18 cellular contexts compared by ENCODE assay signal in the genomic region with DNA sequence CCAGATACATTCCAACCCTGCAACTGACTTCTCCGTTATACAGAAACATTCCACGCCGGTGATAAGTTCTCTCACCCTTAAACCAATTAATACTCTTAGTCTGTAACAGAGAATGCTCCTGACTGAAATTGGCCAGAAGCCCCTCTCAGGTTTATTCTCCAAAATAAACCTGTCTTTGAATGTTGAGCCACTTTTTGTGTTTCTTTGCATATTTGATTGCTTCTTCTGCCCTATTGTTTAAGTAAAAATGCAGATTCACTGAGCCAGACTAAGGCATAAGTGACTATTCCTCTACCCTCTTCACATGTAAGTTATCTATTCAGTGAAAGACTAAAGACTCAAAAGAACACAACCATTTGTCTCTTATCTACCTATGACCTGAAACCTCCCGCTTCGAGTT. TPM values are rescaled to one million over a fixed set of nuclear protein-coding genes. Genes with fewer than 3 reads are reported as not detected.
A peak's percentile ranks its signal among the peaks of the same experiment; 100 is the strongest.
DNase-seq lines count a peak whose midpoint lies in the region; ATAC-seq and TF ChIP-seq lines count a peak whose summit lies in the region.
"Had no signal": no experiment of that assay in that cellular context is flagged by ENCODE, and none has a peak within 500 bp of the region (broad histone marks: within the 10 kb centered on the region; RNA-seq: fewer than 3 reads in every experiment).

No MANE protein-coding gene starts in this region.

- no peak for TF ChIP-seq CTCF in HEK293 (tag by site-specific recombination; IDR thresholded peaks at IDR 0.05)
- no peak for TF ChIP-seq CTCF in WTC11 (IDR thresholded peaks at IDR 0.05)

- no CpG with 5 or more reads among the region's 5 CpGs for WGBS in mesendoderm (ENCODE audit: extremely low coverage, insufficient coverage, low lambda C conversion rate)

- no peak overlapping the region for H2AK5ac ChIP-seq in mesendoderm (ENCODE audit: low read length)

- no peaks in the 10 kb centered on the region for H3K9me3 ChIP-seq in HEK293 (ENCODE audit: control insufficient read depth, insufficient read depth, low read depth, low read length)
- H3K9me3 ChIP-seq: BE2C had no signal

- H3K27ac ChIP-seq in HEK293 (ENCODE audit: extremely low read depth, low read depth, low read length), result no peak overlapping the region
- H3K27ac ChIP-seq in mesendoderm (ENCODE audit: low read depth, low read length), result no peak overlapping the region
- H3K27ac ChIP-seq: BLaER1 had no signal

- H3K79me2 ChIP-seq in mesendoderm (ENCODE audit: control insufficient read depth, insufficient read depth, low read length), result no peaks in the 10 kb centered on the region

- no peak overlapping the region for H3K18ac ChIP-seq in mesendoderm (ENCODE audit: low read length)

- H3K27me3 ChIP-seq in mesendoderm (ENCODE audit: insufficient read depth, low read length, poor library complexity), result peaks cover 13% of the 10 kb centered on the region
- H3K27me3 ChIP-seq: BLaER1 had no signal

- POLR2A ChIA-PET in HEK293 (lab: Yijun Ruan, JAX), result no interaction called here
- POLR2A ChIA-PET in WTC11 (lab: Charles Lee), result no interaction called here

- H3K23ac ChIP-seq in mesendoderm (ENCODE audit: low read length), result no peak overlapping the region

- CTCF ChIA-PET in HEK293 (lab: Yijun Ruan, JAX) (no interaction called here), WTC11 (lab: Charles Lee) (no interaction called here)

- no peak overlapping the region for H3K56ac ChIP-seq in mesendoderm (ENCODE audit: low read length)

- H3K79me1 ChIP-seq in mesendoderm (ENCODE audit: low read length), result no peaks in the 10 kb centered on the region

- no peak overlapping the region for H3K27ac Mint-ChIP-seq in WTC11
- H3K27ac Mint-ChIP-seq: CD14-positive monocyte; CD4-positive, alpha-beta memory T cell; CD4-positive, CD25-positive, alpha-beta regulatory T cell; CD8-positive, alpha-beta memory T cell had no signal

- H4K5ac ChIP-seq in mesendoderm (ENCODE audit: low read length), result no peak overlapping the region

- H3K4me3 ChIP-seq in HEK293 (ENCODE audit: low read depth, low read length) (no peak overlapping the region), mesendoderm (ENCODE audit: low read length) (no peak overlapping the region)
- H3K4me3 ChIP-seq: BLaER1 had no signal

- H2BK120ac ChIP-seq in mesendoderm (ENCODE audit: low read depth, low read length), result no peak overlapping the region

- H3K9ac ChIP-seq in mesendoderm (ENCODE audit: low read length), result no peak overlapping the region
- H3K9ac ChIP-seq: BLaER1 had no signal

- no peak overlapping the region for H3K4me2 ChIP-seq in mesendoderm (ENCODE audit: low read length)
- H3K4me2 ChIP-seq: BLaER1 had no signal

- peaks cover 31% of the 10 kb centered on the region for H3K27me3 Mint-ChIP-seq in WTC11 (ENCODE audit: low read depth)

- H3K36me3 ChIP-seq in HEK293 (ENCODE audit: control insufficient read depth in 2 of 2, insufficient read depth in 1 of 2, low read length in 2 of 2) (no peaks in the 10 kb centered on the region), mesendoderm (ENCODE audit: control insufficient read depth, insufficient read depth, low read length) (no peaks in the 10 kb centered on the region)
- H3K36me3 ChIP-seq: BE2C, BLaER1 had no signal

- H3K4me1 ChIP-seq in HEK293 (ENCODE audit: control insufficient read depth, insufficient read depth, low read length) (no peaks in the 10 kb centered on the region), mesendoderm (ENCODE audit: control insufficient read depth, low read depth, low read length) (peaks cover 2% of the 10 kb centered on the region)
- H3K4me1 ChIP-seq: BE2C, BLaER1 had no signal

- H4K8ac ChIP-seq in mesendoderm (ENCODE audit: low read depth, low read length), result no peak overlapping the region

- ATAC-seq in WTC11 (no peak), GM18519 (IDR thresholded peaks at IDR 0.05; ENCODE audit: low FRiP score, unreplicated experiment) (no peak)

- no peak overlapping the region for H2BK15ac ChIP-seq in mesendoderm (replicated peaks; ENCODE audit: low read depth)

- peaks cover 14% of the 10 kb centered on the region for H3K36me3 Mint-ChIP-seq in WTC11
- H3K36me3 Mint-ChIP-seq: CD4-positive, alpha-beta memory T cell; CD4-positive, CD25-positive, alpha-beta regulatory T cell; CD8-positive, alpha-beta memory T cell had no signal

- no peak overlapping the region for H3K4me3 Mint-ChIP-seq in WTC11
- H3K4me3 Mint-ChIP-seq: CD14-positive monocyte; CD4-positive, alpha-beta memory T cell; CD4-positive, CD25-positive, alpha-beta regulatory T cell; CD8-positive, alpha-beta memory T cell had no signal

- H3K4ac ChIP-seq in mesendoderm (ENCODE audit: low read depth, low read length), result no peak overlapping the region

- H3K4me1 Mint-ChIP-seq in WTC11, result peaks cover 16% of the 10 kb centered on the region

- DNase-seq in WTC11 (ENCODE audit: low spot score) (no peak), mesendoderm (peak; percentile 16), NCI-H1694 treated with DMSO at 0.1 percent for 48 hours (lab: John Stamatoyannopoulos, UW) (no peak)
- DNase-seq: 8988T; ACHN; BE2C; C1 segment of cervical spinal cord; CD4-positive, alpha-beta memory T cell; CD4-positive, CD25-positive, alpha-beta regulatory T cell; CD8-positive, alpha-beta memory T cell; COR-L47; DMS79 treated with DMSO at 0.1 percent for 48 hours; GF-D8 had no signal

- H2BK5ac ChIP-seq in mesendoderm (ENCODE audit: low read length), result no peak overlapping the region

- peaks cover 18% of the 10 kb centered on the region for H3K9me3 Mint-ChIP-seq in WTC11

TF ChIP-seq in HEK293, 187 proteins besides CTCF, POLR2A, EP300 and RAD21:
- peak; percentile 57 for TF ChIP-seq SETDB1 (IDR thresholded peaks at IDR 0.05; ENCODE audit: insufficient read length, low read length)
- TF ChIP-seq ZNF211 (tag by site-specific recombination; IDR thresholded peaks at IDR 0.05; ENCODE audit: low read depth), result no peak
- no peak for TF ChIP-seq GFI1B (tag by site-specific recombination; IDR thresholded peaks at IDR 0.05)
- TF ChIP-seq ZNF121 (tag by site-specific recombination; IDR thresholded peaks at IDR 0.05), result no peak
- no peak for TF ChIP-seq ZNF184 (tag by site-specific recombination; IDR thresholded peaks at IDR 0.05)

TF ChIP-seq in WTC11, 78 proteins besides CTCF, POLR2A, EP300 and RAD21:
- TF ChIP-seq GTF2I (CRISPR knock-in tag; conservative IDR thresholded peaks at IDR 0.05) (peak; percentile 45; the same call in 1 of the 2 replicates), E2F5 (CRISPR knock-in tag; IDR thresholded peaks at IDR 0.05) (no peak)

RNA-seq across cellular contexts. Expression of gene AVPR1A, which starts 3.6 kb away (rescaled TPM):
- 0.09 to 0.24 TPM (median 0.11 TPM) in 3 replicates for total RNA-seq in WTC11 (2021)
- 0.08 TPM for polyA plus RNA-seq in mesendoderm (2013, experiment 1 of 2)
- polyA plus RNA-seq in mesendoderm (2013, experiment 2 of 2), result 0.20 TPM
- total RNA-seq: CD4-positive, alpha-beta memory T cell; CD8-positive, alpha-beta memory T cell had no signal
- polyA plus RNA-seq: AG04450; CD14-positive monocyte; CD4-positive, alpha-beta memory T cell; CD4-positive, CD25-positive, alpha-beta regulatory T cell; CD8-positive, alpha-beta memory T cell had no signal
